26 cellular contexts compared by ENCODE assay signal in genomic region chr5:167346461-167346860, GRCh38.
"Had no signal": no experiment of that assay in that cellular context is flagged by ENCODE, and none has a peak within 500 bp of the region (broad histone marks: within the 10 kb centered on the region; RNA-seq: fewer than 3 reads in every experiment).

No MANE protein-coding gene starts in this region.

- H3K27me3 Mint-ChIP-seq: activated B cell treated with CpG ODN at 0.5 μM for 24 hours; activated CD8-positive, alpha-beta T cell treated with anti-CD3 and anti-CD28 coated beads for 36 hours; activated naive CD8-positive, alpha-beta T cell; T-helper 17 cell had no signal

- H3K4me3 Mint-ChIP-seq: activated B cell treated with CpG ODN at 0.5 μM for 24 hours; activated CD8-positive, alpha-beta T cell treated with anti-CD3 and anti-CD28 coated beads for 36 hours; activated naive CD8-positive, alpha-beta T cell; activated T-helper 1 cell treated with anti-CD3 and anti-CD28 coated beads, Interleukin-12 subunit alpha, Interleukin-12 subunit beta, Interleukin-2, Interleukin-4 antibody, amounts not matched to agents 30 ng/mL and 10 ng/mL and 1 ng/mL, durations not matched to agents 14 hours and 24 hours and 36 hours; T-helper 17 cell had no signal

- H3K9me3 ChIP-seq: body of pancreas, colonic mucosa had no signal

- H3K9me3 Mint-ChIP-seq: activated B cell treated with CpG ODN at 0.5 μM for 24 hours; activated CD8-positive, alpha-beta T cell treated with anti-CD3 and anti-CD28 coated beads for 36 hours; activated T-helper 1 cell treated with anti-CD3 and anti-CD28 coated beads, Interleukin-12 subunit alpha, Interleukin-12 subunit beta, Interleukin-2, Interleukin-4 antibody, amounts not matched to agents 30 ng/mL and 10 ng/mL and 1 ng/mL, durations not matched to agents 14 hours and 24 hours and 36 hours; activated T-helper 2 cell treated with anti-CD3 and anti-CD28 coated beads, Interferon-gamma antibody, Interleukin-2, Interleukin-4, amounts not matched to agents 10 μg/mL and 5 μg/mL and 100 μg/mL, durations not matched to agents 14 hours and 24 hours and 36 hours had no signal

- H3K4me1 Mint-ChIP-seq: activated B cell treated with CpG ODN at 0.5 μM for 24 hours, T-helper 17 cell had no signal

- H3K27me3 ChIP-seq: body of pancreas, colonic mucosa had no signal

- H3K27ac Mint-ChIP-seq: activated B cell treated with CpG ODN at 0.5 μM for 24 hours; activated CD8-positive, alpha-beta T cell treated with anti-CD3 and anti-CD28 coated beads for 36 hours; activated naive CD8-positive, alpha-beta T cell; activated T-helper 1 cell treated with anti-CD3 and anti-CD28 coated beads, Interleukin-12 subunit alpha, Interleukin-12 subunit beta, Interleukin-2, Interleukin-4 antibody, amounts not matched to agents 30 ng/mL and 10 ng/mL and 1 ng/mL, durations not matched to agents 14 hours and 24 hours and 36 hours; activated T-helper 2 cell treated with anti-CD3 and anti-CD28 coated beads, Interferon-gamma antibody, Interleukin-2, Interleukin-4, amounts not matched to agents 10 μg/mL and 5 μg/mL and 100 μg/mL, durations not matched to agents 14 hours and 24 hours and 36 hours; T-helper 17 cell had no signal

- H3K36me3 ChIP-seq: colonic mucosa had no signal

- H3K4me1 ChIP-seq: body of pancreas, colonic mucosa had no signal

- DNase-seq: activated B cell treated with CpG ODN at 0.5 μM for 24 hours; activated CD4-positive, alpha-beta T cell treated with anti-CD3 and anti-CD28 coated beads for 48 hours; activated CD4-positive, alpha-beta T cell treated with anti-CD3 and anti-CD28 coated beads, Interleukin-2, amount 50 U/mL, for 1 hour; activated CD4-positive, alpha-beta T cell treated with anti-CD3 and anti-CD28 coated beads, Interleukin-2, amount 50 U/mL, for 48 hours; activated CD8-positive, alpha-beta memory T cell treated with anti-CD3 and anti-CD28 coated beads for 24 hours; activated CD8-positive, alpha-beta T cell treated with anti-CD3 and anti-CD28 coated beads for 36 hours; activated effector memory CD4-positive, alpha-beta T cell treated with anti-CD3 and anti-CD28 coated beads, Interleukin-2, amount 50 U/mL, for 16 hours; activated naive CD4-positive, alpha-beta T cell treated with anti-CD3 and anti-CD28 coated beads, Interleukin-2, amount 50 U/mL, for 16 hours; activated T-cell treated with anti-CD3 and anti-CD28 coated beads, Interleukin-2, amount 50 U/mL, for 48 hours; amygdala; aorta; body of pancreas; caudate nucleus; cerebellar nuclear complex; colonic mucosa; effector CD8-positive, alpha-beta T cell; foreskin fibroblast; head of caudate nucleus; hippocampal formation; T-helper 1 cell; T-helper 17 cell had no signal

- H3K4me3 ChIP-seq: body of pancreas, colonic mucosa had no signal

- H3K36me3 Mint-ChIP-seq: activated naive CD8-positive, alpha-beta T cell had no signal

- ATAC-seq: activated CD4-positive, CD25-positive, alpha-beta regulatory T cell treated with anti-CD3 and anti-CD28 coated beads, Interleukin-2, amount 50 U/mL, for 24 hours; activated CD8-positive, alpha-beta T cell treated with anti-CD3 and anti-CD28 coated beads for 36 hours; body of pancreas; T-helper 17 cell had no signal

- H3K27ac ChIP-seq: body of pancreas, colonic mucosa, epithelial cell of prostate had no signal
